In the genomic region with DNA sequence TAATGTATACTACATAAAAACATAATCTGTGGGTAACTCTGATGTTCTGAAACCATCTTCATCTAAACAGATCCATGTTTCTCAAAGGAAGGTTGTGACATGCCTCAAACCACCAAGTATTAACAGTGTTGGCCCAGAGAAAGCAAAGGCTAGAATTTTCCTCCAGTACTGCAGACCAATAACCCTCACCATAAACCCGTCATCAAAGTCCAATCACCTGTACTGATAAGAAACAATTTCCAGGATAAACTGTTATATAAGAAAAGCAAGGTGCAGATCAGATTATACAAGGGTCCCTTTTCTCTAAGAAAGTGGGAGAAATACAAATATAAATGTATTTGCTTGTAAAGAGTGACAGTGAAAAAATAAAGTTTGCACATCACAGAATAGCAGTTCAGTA, we compare ENCODE assay signal across 20 cellular contexts. TPM values are rescaled to one million over a fixed set of nuclear protein-coding genes. Genes with fewer than 3 reads are reported as not detected.
DNase-seq lines count a peak whose midpoint lies in the region; ATAC-seq lines count a peak whose summit lies in the region.
"Had no signal": no experiment of that assay in that cellular context is flagged by ENCODE, and none has a peak within 500 bp of the region (broad histone marks: within the 10 kb centered on the region; RNA-seq: fewer than 3 reads in every experiment).

No MANE protein-coding gene starts in this region.

- H3K4me1 Mint-ChIP-seq in activated naive CD4-positive, alpha-beta T cell treated with anti-CD3 and anti-CD28 coated beads, Interleukin-2, amount 50 U/mL, for 24 hours, result peaks cover 93% of the 10 kb centered on the region

- no peak for ATAC-seq in GM19035 (IDR thresholded peaks at IDR 0.05; ENCODE audit: unreplicated experiment)
- ATAC-seq in HG03175 (IDR thresholded peaks at IDR 0.05; ENCODE audit: unreplicated experiment), result no peak
- ATAC-seq: body of pancreas, gastrocnemius medialis had no signal

- WGBS in thymus, result 93% methylated on average over 1 of the region's 1 CpG

- peak overlapping the region; percentile 1 for H3K9ac ChIP-seq in SK-N-MC (ENCODE audit: insufficient read length)

- H3K9me3 ChIP-seq in SK-N-MC (ENCODE audit: low read depth, low read length) (no peaks in the 10 kb centered on the region), thymus (ENCODE audit: control insufficient read depth) (no peaks in the 10 kb centered on the region)
- H3K9me3 ChIP-seq in effector memory CD4-positive, alpha-beta T cell (ENCODE audit: control insufficient read depth, low read length), result no peaks in the 10 kb centered on the region
- H3K9me3 ChIP-seq: body of pancreas, gastrocnemius medialis, right atrium auricular region had no signal

- H3K27me3 ChIP-seq in effector memory CD4-positive, alpha-beta T cell (replicated peaks; ENCODE audit: control insufficient read depth, insufficient read depth, low read length, poor library complexity, severe bottlenecking), result no peaks in the 10 kb centered on the region
- no peaks in the 10 kb centered on the region for H3K27me3 ChIP-seq in thymus (ENCODE audit: control insufficient read depth, insufficient read depth)
- H3K27me3 ChIP-seq: body of pancreas, gastrocnemius medialis, right atrium auricular region had no signal

- no peak overlapping the region for H3K4me3 ChIP-seq in SK-N-MC
- H3K4me3 ChIP-seq in effector memory CD4-positive, alpha-beta T cell (ENCODE audit: insufficient read depth, low read depth, low read length, poor library complexity, severe bottlenecking), result no peak overlapping the region
- no peak overlapping the region for H3K4me3 ChIP-seq in thymus (ENCODE audit: low read length)
- H3K4me3 ChIP-seq: body of pancreas, gastrocnemius medialis, right atrium auricular region had no signal

- DNase-seq in activated naive CD4-positive, alpha-beta T cell treated with anti-CD3 and anti-CD28 coated beads, Interleukin-2, amount 50 U/mL, for 16 hours, result no peak
- DNase-seq in SK-N-MC (ENCODE audit: low read depth, low spot score), result no peak
- no peak for DNase-seq in effector memory CD4-positive, alpha-beta T cell
- DNase-seq in activated effector memory CD4-positive, alpha-beta T cell treated with Interleukin-2 at 50 U/mL for 16 hours, result no peak
- DNase-seq: activated CD8-positive, alpha-beta memory T cell treated with anti-CD3 and anti-CD28 coated beads for 24 hours; body of pancreas; COR-L47; gastrocnemius medialis; MM.1S; NCI-H1930; nucleus accumbens; stimulated activated naive CD4-positive, alpha-beta T cell had no signal

- H3K4me1 ChIP-seq in effector memory CD4-positive, alpha-beta T cell (ENCODE audit: control insufficient read depth, insufficient read depth, low read length, poor library complexity, severe bottlenecking), result peaks cover 82% of the 10 kb centered on the region
- H3K4me1 ChIP-seq in thymus (ENCODE audit: control insufficient read depth, insufficient read depth, low read length), result peaks cover 35% of the 10 kb centered on the region

- H3K9me3 Mint-ChIP-seq in activated naive CD4-positive, alpha-beta T cell treated with anti-CD3 and anti-CD28 coated beads, Interleukin-2, amount 50 U/mL, for 24 hours, result no peaks in the 10 kb centered on the region
- H3K9me3 Mint-ChIP-seq: dendritic cell treated with granulocyte-macrophage colony-stimulating factor and Interleukin-4, amounts not matched to agents 40 ng/mL and 50 ng/mL, for 4 days had no signal

- H3K27ac Mint-ChIP-seq in activated naive CD4-positive, alpha-beta T cell treated with anti-CD3 and anti-CD28 coated beads, Interleukin-2, amount 50 U/mL, for 24 hours, result peak overlapping the region; percentile 84
- H3K27ac Mint-ChIP-seq: dendritic cell treated with granulocyte-macrophage colony-stimulating factor and Interleukin-4, amounts not matched to agents 40 ng/mL and 50 ng/mL, for 4 days had no signal

- peak overlapping the region; percentile 85 for H3K27ac ChIP-seq in SK-N-MC
- peak overlapping the region; percentile 47 for H3K27ac ChIP-seq in effector memory CD4-positive, alpha-beta T cell (ENCODE audit: insufficient read depth, low read length, poor library complexity, severe bottlenecking)
- H3K27ac ChIP-seq in thymus (ENCODE audit: low read depth), result peak overlapping the region; percentile 36
- H3K27ac ChIP-seq: body of pancreas, epithelial cell of prostate, gastrocnemius medialis, right atrium auricular region had no signal

- no peak overlapping the region for H3K4me3 Mint-ChIP-seq in activated naive CD4-positive, alpha-beta T cell treated with anti-CD3 and anti-CD28 coated beads, Interleukin-2, amount 50 U/mL, for 24 hours
- H3K4me3 Mint-ChIP-seq: dendritic cell treated with granulocyte-macrophage colony-stimulating factor and Interleukin-4, amounts not matched to agents 40 ng/mL and 50 ng/mL, for 4 days had no signal

- H3K36me3 ChIP-seq in SK-N-MC (ENCODE audit: insufficient read depth, low read length) (peaks cover 62% of the 10 kb centered on the region), thymus (ENCODE audit: control insufficient read depth, insufficient read depth) (peaks cover 19% of the 10 kb centered on the region)
- peaks cover 17% of the 10 kb centered on the region for H3K36me3 ChIP-seq in effector memory CD4-positive, alpha-beta T cell (ENCODE audit: control insufficient read depth, insufficient read depth, low read length)

- H3K36me3 Mint-ChIP-seq in activated naive CD4-positive, alpha-beta T cell treated with anti-CD3 and anti-CD28 coated beads, Interleukin-2, amount 50 U/mL, for 24 hours, result peaks cover 14% of the 10 kb centered on the region

- no peaks in the 10 kb centered on the region for H3K27me3 Mint-ChIP-seq in activated naive CD4-positive, alpha-beta T cell treated with anti-CD3 and anti-CD28 coated beads, Interleukin-2, amount 50 U/mL, for 24 hours
- H3K27me3 Mint-ChIP-seq: dendritic cell treated with granulocyte-macrophage colony-stimulating factor and Interleukin-4, amounts not matched to agents 40 ng/mL and 50 ng/mL, for 4 days had no signal

RNA-seq across cellular contexts. Expression of gene TBC1D2B, which starts 32.3 kb away (rescaled TPM):
- 20.0 TPM for polyA plus RNA-seq in thymus

RNA-seq across cellular contexts. Expression of gene SH2D7, which starts 47.2 kb away (rescaled TPM):
- polyA plus RNA-seq in thymus, result 0.05 TPM
- polyA plus RNA-seq: H1 had no signal
